Comparison of ENCODE assay signal across 8 cellular contexts in the genomic region with DNA sequence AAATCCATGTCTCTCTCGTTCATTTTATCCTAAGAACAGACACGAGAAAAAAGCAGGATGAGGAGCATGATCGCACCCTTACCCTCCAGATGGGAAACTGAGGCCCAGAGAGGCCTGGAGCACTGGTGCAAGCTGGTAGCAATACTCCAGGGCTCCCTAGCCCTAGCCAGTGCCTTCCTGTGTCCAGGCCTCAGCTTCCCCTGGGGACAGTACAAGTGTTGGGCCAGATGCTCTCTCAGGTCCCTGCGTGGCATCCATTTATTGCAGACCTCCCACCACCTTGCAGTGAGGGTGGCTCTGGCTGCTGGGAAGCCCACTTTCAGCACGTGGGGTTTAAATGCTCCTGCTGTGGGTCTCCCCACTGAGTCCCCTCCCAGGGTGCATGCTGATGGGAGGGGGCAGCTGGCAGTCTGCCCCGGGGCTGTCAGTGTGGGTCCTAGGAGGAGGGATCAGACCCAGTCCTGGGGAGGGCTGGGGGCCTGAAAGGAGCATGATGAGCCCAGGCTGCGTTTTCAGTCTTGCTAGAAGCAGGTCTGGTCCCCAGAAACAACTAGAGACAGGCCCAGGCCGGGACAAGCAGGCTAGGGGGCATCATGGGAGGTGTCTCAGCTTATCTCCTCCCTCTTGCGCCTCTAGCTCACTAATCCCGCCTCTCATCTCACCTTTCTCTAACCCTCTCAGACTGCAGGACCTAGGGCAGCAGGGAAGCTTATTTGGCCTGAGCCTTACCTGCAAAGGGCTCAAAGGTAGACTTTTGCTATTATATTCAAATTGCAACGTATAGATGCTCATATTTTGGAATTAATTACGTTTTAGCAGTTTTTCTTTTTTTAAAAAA. TPM values are rescaled to one million over a fixed set of nuclear protein-coding genes. Genes with fewer than 3 reads are reported as not detected.
DNase-seq lines count a peak whose midpoint lies in the region; ATAC-seq and TF ChIP-seq lines count a peak whose summit lies in the region.

No MANE protein-coding gene starts in this region.

- H3K27me3 ChIP-seq in thoracic aorta (replicated peaks; ENCODE audit: insufficient read depth), result no peaks in the 10 kb centered on the region
- H3K27me3 ChIP-seq in prostate gland (replicated peaks; ENCODE audit: insufficient read depth), result no peaks in the 10 kb centered on the region

- no peak for TF ChIP-seq POLR2A in prostate gland (IDR thresholded peaks at IDR 0.05)

- peaks cover 5 to 22% of the 10 kb centered on the region in 2 donors for H3K4me1 ChIP-seq in thoracic aorta (ENCODE audit: control insufficient read depth in 1 of 2, low read depth in 2 of 2)
- no peaks in the 10 kb centered on the region for H3K4me1 ChIP-seq in prostate gland (replicated peaks)

- no peaks in the 10 kb centered on the region for H3K9me3 ChIP-seq in thoracic aorta
- H3K9me3 ChIP-seq in prostate gland, result no peaks in the 10 kb centered on the region

- peaks cover 3% of the 10 kb centered on the region for H3K36me3 ChIP-seq in thoracic aorta
- H3K36me3 ChIP-seq in prostate gland, result no peaks in the 10 kb centered on the region

- no peak for DNase-seq in activated naive CD4-positive, alpha-beta T cell (lab: John Stamatoyannopoulos, UW)
- DNase-seq in iPS-NIHi11 (ENCODE audit: low spot score), result peak; percentile 63
- no peak for DNase-seq in thoracic aorta (ENCODE audit: low spot score)
- no peak for DNase-seq in ureter (ENCODE audit: low spot score)
- DNase-seq in prostate gland (ENCODE audit: low spot score), result no peak
- DNase-seq in H4 (ENCODE audit: low spot score), result no peak

- H3K27ac Mint-ChIP-seq in activated naive CD4-positive, alpha-beta T cell treated with anti-CD3 and anti-CD28 coated beads, Interleukin-2, amount 50 U/mL, for 24 hours, result peak overlapping the region; percentile 46

- H3K4me3 ChIP-seq in thoracic aorta (peak overlapping the region; percentile 94), prostate gland (no peak overlapping the region)

- WGBS in prostate gland, result 56% methylated on average over 12 of the region's 12 CpGs

- peak overlapping the region; percentile 60 for H3K4me3 Mint-ChIP-seq in activated naive CD4-positive, alpha-beta T cell treated with anti-CD3 and anti-CD28 coated beads, Interleukin-2, amount 50 U/mL, for 24 hours

- TF ChIP-seq CTCF in VCaP (conservative IDR thresholded peaks at IDR 0.05), result no peak
- TF ChIP-seq CTCF in thoracic aorta (IDR thresholded peaks at IDR 0.05), result no peak
- no peak for TF ChIP-seq CTCF in prostate gland (IDR thresholded peaks at IDR 0.05)

- peaks cover 27% of the 10 kb centered on the region for H3K4me1 Mint-ChIP-seq in activated naive CD4-positive, alpha-beta T cell treated with anti-CD3 and anti-CD28 coated beads, Interleukin-2, amount 50 U/mL, for 24 hours

- intact Hi-C loops in prostate gland (cut with DNase I), result no loop called here

- ATAC-seq in thoracic aorta (ENCODE audit: insufficient number of reproducible peaks, low FRiP score, low read depth), result no peak

- no peaks in the 10 kb centered on the region for H3K27me3 Mint-ChIP-seq in activated naive CD4-positive, alpha-beta T cell treated with anti-CD3 and anti-CD28 coated beads, Interleukin-2, amount 50 U/mL, for 24 hours

- peak overlapping the region; percentile 93 for H3K27ac ChIP-seq in VCaP
- H3K27ac ChIP-seq in thoracic aorta, result no peak overlapping the region
- H3K27ac ChIP-seq in prostate gland, result peak overlapping the region in 1 of 2 donors; percentile 75

- peaks cover 13% of the 10 kb centered on the region for H3K36me3 Mint-ChIP-seq in activated naive CD4-positive, alpha-beta T cell treated with anti-CD3 and anti-CD28 coated beads, Interleukin-2, amount 50 U/mL, for 24 hours

- no peaks in the 10 kb centered on the region for H3K9me3 Mint-ChIP-seq in activated naive CD4-positive, alpha-beta T cell treated with anti-CD3 and anti-CD28 coated beads, Interleukin-2, amount 50 U/mL, for 24 hours

RNA-seq across cellular contexts. Expression of a gene that starts 0.7 kb away (rescaled TPM):
- total RNA-seq in thoracic aorta (10 to 100 TPM in 1 of 2 donors, 1 to 10 TPM in 1; 5.7 to 44.2 TPM), ureter (108 TPM), prostate gland (10 to 100 TPM; 30.6 to 69.1 TPM)
- 45.2 and 52.3 TPM in 2 replicates for total RNA-seq in H4 (2014; rRNA removed; shearing (Covaris generic))
